In the genomic region with DNA sequence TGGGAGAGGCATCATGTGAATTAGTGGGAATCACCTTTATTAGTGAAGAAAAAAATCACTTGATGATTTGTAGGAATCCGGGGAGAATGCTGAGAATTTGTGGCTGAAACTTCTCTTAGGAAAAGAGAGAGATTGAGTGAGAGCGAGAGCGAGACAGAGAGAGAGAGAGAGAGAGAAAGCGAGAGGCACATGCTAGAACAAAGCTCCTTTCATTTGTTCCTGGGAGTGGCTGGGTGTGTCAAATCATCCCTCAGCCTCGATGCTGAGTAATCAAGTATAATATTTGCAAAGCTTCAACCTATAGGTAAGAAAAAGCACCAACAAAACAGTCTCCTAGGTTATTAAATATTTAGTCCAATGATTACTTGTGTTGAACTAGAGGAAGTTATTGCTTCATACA, we compare ENCODE assay signal across 24 cellular contexts. TPM values are rescaled to one million over a fixed set of nuclear protein-coding genes. Genes with fewer than 3 reads are reported as not detected.
A peak's percentile ranks its signal among the peaks of the same experiment; 100 is the strongest.
DNase-seq lines count a peak whose midpoint lies in the region; ATAC-seq, FAIRE-seq and TF ChIP-seq lines count a peak whose summit lies in the region.
"Had no signal": no experiment of that assay in that cellular context is flagged by ENCODE, and none has a peak within 500 bp of the region (broad histone marks: within the 10 kb centered on the region; RNA-seq: fewer than 3 reads in every experiment).

No MANE protein-coding gene starts in this region.

- intact Hi-C loops in HCT116 (cut with micrococcal nuclease): no loop called here

- no peaks in the 10 kb centered on the region for H3K9me2 ChIP-seq in HCT116 (ENCODE audit: insufficient read depth)

- no TSS peak for BruUV-seq in HCT116 (replicated peaks; lab: Mats Ljungman, UMichigan)

- WGBS in small intestine, 3 donors: 4 to 45% (median 30%) methylated on average over 5 of the region's 5 CpGs

- FAIRE-seq in small intestine (lab: Jason Lieb, UNC): no peak
- FAIRE-seq: GM18507, RCC 7860 had no signal

- H3K9me3 ChIP-seq in HCT116 (ENCODE audit: control insufficient read depth in 1 of 2, insufficient read depth in 1 of 2, low read depth in 1 of 2, low read length in 2 of 2) (no peaks in the 10 kb centered on the region), Peyer's patch (no peaks in the 10 kb centered on the region), small intestine (ENCODE audit: control insufficient read depth, low read depth) (no peaks in the 10 kb centered on the region)
- H3K9me3 ChIP-seq: lower lobe of right lung had no signal

- no peak overlapping the region for H3K4me3 Mint-ChIP-seq in activated T-cell treated with anti-CD3 and anti-CD28 coated beads, Interleukin-2, amount 50 U/mL, for 24 hours
- no peak overlapping the region for H3K4me3 Mint-ChIP-seq in WTC11
- H3K4me3 Mint-ChIP-seq: naive thymus-derived CD4-positive, alpha-beta T cell; stimulated activated naive B cell treated with anti-CD40 and anti-IgM and Interleukin-4, amounts not matched to agents 10 μg/mL and 1 μg/mL and 100 μg/mL, for 72 hours; T-cell had no signal

- H3K27me3 Mint-ChIP-seq in activated T-cell treated with anti-CD3 and anti-CD28 coated beads, Interleukin-2, amount 50 U/mL, for 24 hours: peaks cover 10% of the 10 kb centered on the region
- no peaks in the 10 kb centered on the region for H3K27me3 Mint-ChIP-seq in WTC11 (ENCODE audit: low read depth)

- no peaks in the 10 kb centered on the region for H4K20me1 ChIP-seq in HCT116 (ENCODE audit: insufficient read depth)

- no peaks in the 10 kb centered on the region; the same call in 1 of the 2 replicates for H3K79me2 ChIP-seq in HCT116 (ENCODE audit: insufficient read depth, low read length)

- no peak for TF ChIP-seq CTCF in HCT116 (IDR thresholded peaks at IDR 0.05 in 2 of 3, conservative IDR thresholded peaks at IDR 0.05 in 1 of 3; ENCODE audit: borderline replicate concordance in 1 of 3, insufficient read depth in 1 of 3, low read depth in 2 of 3, low read length in 2 of 3)
- no peak for TF ChIP-seq CTCF in Peyer's patch (IDR thresholded peaks at IDR 0.05)
- TF ChIP-seq CTCF in foreskin keratinocyte (conservative IDR thresholded peaks at IDR 0.05): no peak
- no peak for TF ChIP-seq CTCF in WTC11 (IDR thresholded peaks at IDR 0.05)

- H3K36me3 ChIP-seq in HCT116 (ENCODE audit: control insufficient read depth in 1 of 2, insufficient read depth in 2 of 2, low read length in 2 of 2) (no peaks in the 10 kb centered on the region), Peyer's patch (no peaks in the 10 kb centered on the region), small intestine (ENCODE audit: control insufficient read depth in 2 of 2, insufficient read depth in 2 of 2, low read length in 2 of 2) (no peaks in the 10 kb centered on the region)
- H3K36me3 ChIP-seq: lower lobe of right lung had no signal

- peak overlapping the region; percentile 61 for H3K4me2 ChIP-seq in HCT116 (ENCODE audit: low read length)

- CTCF ChIA-PET in HCT116 (lab: Charles Lee) (interaction anchor here (1.9 kb wide), 1 partner anchor 34 kb away, joined by 4 read pairs; no protein-coding TSS in a partner anchor), WTC11 (lab: Charles Lee) (interaction anchor here (1.0 to 1.8 kb wide), 2 partner anchors 17 to 39 kb away, joined by 3 to 7 read pairs; no protein-coding TSS in a partner anchor)

- H3K36me3 Mint-ChIP-seq in activated T-cell treated with anti-CD3 and anti-CD28 coated beads, Interleukin-2, amount 50 U/mL, for 24 hours (ENCODE audit: low read depth): no peaks in the 10 kb centered on the region
- H3K36me3 Mint-ChIP-seq in WTC11: no peaks in the 10 kb centered on the region
- H3K36me3 Mint-ChIP-seq: naive thymus-derived CD4-positive, alpha-beta T cell; stimulated activated naive B cell treated with anti-CD40 and anti-IgM and Interleukin-4, amounts not matched to agents 10 μg/mL and 1 μg/mL and 100 μg/mL, for 72 hours; T-cell had no signal

- peak overlapping the region in 1 of 2 experiments; percentile 28; a peak in 2 of 4 replicates for H3K4me3 ChIP-seq in HCT116 (replicated peaks in 1 of 2; ENCODE audit: low read depth in 1 of 2, low read length in 2 of 2)
- no peak overlapping the region for H3K4me3 ChIP-seq in Peyer's patch
- H3K4me3 ChIP-seq in small intestine (ENCODE audit: low read depth in 1 of 2, low read length in 2 of 2): no peak overlapping the region
- H3K4me3 ChIP-seq: lower lobe of right lung had no signal

- RAD21 ChIA-PET in HCT116 (lab: Charles Lee; ENCODE audit: low non-redundant PET in 1 of 2, low total read pairs in 2 of 2, uncharacterized antibody in 2 of 2, unreplicated experiment in 2 of 2): interaction anchor here in 1 of 2 experiments (0.7 kb wide), 1 partner anchor 17 kb away, joined by 5 read pairs; no protein-coding TSS in a partner anchor

- no peaks in the 10 kb centered on the region for H3K9me3 Mint-ChIP-seq in activated T-cell treated with anti-CD3 and anti-CD28 coated beads, Interleukin-2, amount 50 U/mL, for 24 hours
- no peaks in the 10 kb centered on the region for H3K9me3 Mint-ChIP-seq in WTC11
- H3K9me3 Mint-ChIP-seq: stimulated activated naive B cell treated with anti-CD40 and anti-IgM and Interleukin-4, amounts not matched to agents 10 μg/mL and 1 μg/mL and 100 μg/mL, for 72 hours; T-cell had no signal

- H2AFZ ChIP-seq in HCT116 (ENCODE audit: low read depth, low read length, poor library complexity, severe bottlenecking): peak overlapping the region; percentile 96

- POLR2A ChIA-PET in HCT116 (lab: Charles Lee): no interaction called here
- POLR2A ChIA-PET in WTC11 (lab: Charles Lee): no interaction called here

- H3K27ac Mint-ChIP-seq in activated T-cell treated with anti-CD3 and anti-CD28 coated beads, Interleukin-2, amount 50 U/mL, for 24 hours: no peak overlapping the region
- no peak overlapping the region for H3K27ac Mint-ChIP-seq in WTC11
- H3K27ac Mint-ChIP-seq: naive thymus-derived CD4-positive, alpha-beta T cell; stimulated activated naive B cell treated with anti-CD40 and anti-IgM and Interleukin-4, amounts not matched to agents 10 μg/mL and 1 μg/mL and 100 μg/mL, for 72 hours; T-cell had no signal

- DNase-seq in HCT116 (ENCODE audit: low read depth, low spot score) (peak; percentile 62), Peyer's patch (peak in 1 of 3 donors; percentile 64), foreskin keratinocyte (peak; percentile 99), small intestine (peak; percentile 88), WTC11 (ENCODE audit: low spot score) (no peak), NCI-H345 (lab: John Stamatoyannopoulos, UW) (no peak), NCI-H446 (lab: John Stamatoyannopoulos, UW) (no peak)
- DNase-seq in activated T-cell treated with anti-CD3 and anti-CD28 coated beads, Interleukin-2, amount 50 U/mL, for 24 hours: no peak
- DNase-seq: activated CD4-positive, alpha-beta T cell treated with anti-CD3 and anti-CD28 coated beads, Interleukin-2, amount 50 U/mL, for 48 hours; amygdala; COR-L47; effector CD8-positive, alpha-beta T cell; EL; lower lobe of right lung; naive thymus-derived CD4-positive, alpha-beta T cell; NCI-H1436; NCI-H82; right cardiac atrium; stimulated activated naive B cell treated with anti-CD40 and anti-IgM and Interleukin-4, amounts not matched to agents 10 μg/mL and 1 μg/mL and 100 μg/mL, for 72 hours; T-cell had no signal

- no peak for TF ChIP-seq RAD21 in HCT116 (IDR thresholded peaks at IDR 0.05; ENCODE audit: low read depth)

- no peaks in the 10 kb centered on the region for H3K4me1 Mint-ChIP-seq in activated T-cell treated with anti-CD3 and anti-CD28 coated beads, Interleukin-2, amount 50 U/mL, for 24 hours (ENCODE audit: low read depth)
- peaks cover 5% of the 10 kb centered on the region for H3K4me1 Mint-ChIP-seq in WTC11
- H3K4me1 Mint-ChIP-seq: naive thymus-derived CD4-positive, alpha-beta T cell; stimulated activated naive B cell treated with anti-CD40 and anti-IgM and Interleukin-4, amounts not matched to agents 10 μg/mL and 1 μg/mL and 100 μg/mL, for 72 hours; T-cell had no signal

- peaks cover 12 to 33% of the 10 kb centered on the region in 2 experiments for H3K4me1 ChIP-seq in HCT116 (ENCODE audit: control insufficient read depth in 1 of 2, insufficient read depth in 2 of 2, low read length in 2 of 2)
- H3K4me1 ChIP-seq in Peyer's patch: no peaks in the 10 kb centered on the region
- H3K4me1 ChIP-seq in foreskin keratinocyte: peaks cover 34% of the 10 kb centered on the region
- no peaks in the 10 kb centered on the region for H3K4me1 ChIP-seq in small intestine (ENCODE audit: control insufficient read depth in 2 of 2, insufficient read depth in 1 of 2, low read depth in 1 of 2, low read length in 1 of 2)
- H3K4me1 ChIP-seq: lower lobe of right lung had no signal

- H3K27me3 ChIP-seq in HCT116 (ENCODE audit: insufficient read depth, low read length): no peaks in the 10 kb centered on the region
- no peaks in the 10 kb centered on the region for H3K27me3 ChIP-seq in Peyer's patch
- no peaks in the 10 kb centered on the region for H3K27me3 ChIP-seq in foreskin keratinocyte
- no peaks in the 10 kb centered on the region for H3K27me3 ChIP-seq in small intestine (ENCODE audit: control insufficient read depth in 2 of 2, insufficient read depth in 2 of 2, low read length in 2 of 2)

- no peak overlapping the region for H3K27ac ChIP-seq in HCT116 (ENCODE audit: low read depth, low read length)
- peak overlapping the region in 3 of 4 donors; percentile 2 to 68 (median 30) for H3K27ac ChIP-seq in Peyer's patch
- peak overlapping the region; percentile 99 for H3K27ac ChIP-seq in foreskin keratinocyte
- H3K27ac ChIP-seq in small intestine (ENCODE audit: low read depth in 1 of 2, low read length in 1 of 2): no peak overlapping the region
- H3K27ac ChIP-seq: lower lobe of right lung had no signal

- ATAC-seq in HCT116: peak; percentile 53
- peak; percentile 78 for ATAC-seq in foreskin keratinocyte
- no peak for ATAC-seq in WTC11
- ATAC-seq: lower lobe of right lung; naive thymus-derived CD4-positive, alpha-beta T cell; right cardiac atrium; stimulated activated naive B cell treated with anti-CD40 and anti-IgM and Interleukin-4, amounts not matched to agents 10 μg/mL and 1 μg/mL and 100 μg/mL, for 72 hours; T-cell had no signal

- TF ChIP-seq POLR2A in HCT116 (IDR thresholded peaks at IDR 0.05; ENCODE audit: borderline replicate concordance, extremely low read depth, insufficient read depth, insufficient read length) (no peak), Peyer's patch (IDR thresholded peaks at IDR 0.05) (no peak)

- peak overlapping the region; percentile 48 for H3K9ac ChIP-seq in HCT116 (ENCODE audit: low read length)

TF ChIP-seq in WTC11, 78 proteins besides CTCF, POLR2A, EP300 and RAD21 (continues in another document):
- TF ChIP-seq FOXK1 (CRISPR knock-in tag; IDR thresholded peaks at IDR 0.05): no peak

RNA-seq across cellular contexts. Expression of a gene that starts 4.4 kb away (rescaled TPM):
- total RNA-seq in HCT116 (2021; ENCODE audit: unreplicated experiment) (19.5 TPM), Peyer's patch (10 to 100 TPM in 2 of 4 donors, 1 to 10 TPM in 2; 5.2 to 26.1 (median 14.7) TPM), foreskin keratinocyte (282 and 314 TPM in 2 replicates), WTC11 (2021) (0.17 to 0.25 TPM (median 0.18 TPM) in 3 replicates)
- 11.5 and 13.9 TPM in 2 replicates for polyA plus RNA-seq in HCT116 (2012)
- polyA plus RNA-seq in foreskin keratinocyte (157 and 172 TPM in 2 replicates), small intestine (10 to 100 TPM in 2 of 3 donors, 1 to 10 TPM in 1; 3.5 to 13.2 (median 10.1) TPM)
- total RNA-seq: fibroblast of lung; lower lobe of right lung; naive thymus-derived CD4-positive, alpha-beta T cell; osteoblast; right cardiac atrium; T-cell had no signal
- polyA plus RNA-seq: naive thymus-derived CD4-positive, alpha-beta T cell; right cardiac atrium had no signal

RNA-seq across cellular contexts. Expression of a gene that starts 50.1 kb away (rescaled TPM):
- total RNA-seq in HCT116 (2021; ENCODE audit: unreplicated experiment) (68.3 TPM), Peyer's patch (10 to 100 TPM; 34.7 to 68.7 (median 47.0) TPM), foreskin keratinocyte (65.8 and 67.5 TPM in 2 replicates), WTC11 (2021) (37.8 to 44.1 TPM (median 42.8 TPM) in 3 replicates)
- polyA plus RNA-seq in HCT116 (2012): 18.9 and 21.1 TPM in 2 replicates
- polyA plus RNA-seq in foreskin keratinocyte (20.9 and 23.4 TPM in 2 replicates), small intestine (10 to 100 TPM; 27.2 to 34.6 (median 32.9) TPM)

Comparison
In these comparisons a context has a peak if more than half of its experiments do, and no peak if none do; other contexts are left out.
1. DNase-seq: peak in HCT116 (single experiment), foreskin keratinocyte (2 of 2) and small intestine (single experiment); none in activated T-cell treated with anti-CD3 and anti-CD28 coated beads, Interleukin-2, amount 50 U/mL, for 24 hours (single experiment), WTC11 (single experiment), NCI-H345 (single experiment) and NCI-H446 (0 of 2).
2. H3K27ac ChIP-seq: peak in Peyer's patch (3 of 4) and foreskin keratinocyte (single experiment); none in HCT116 (single experiment) and small intestine (0 of 2).
3. RNA of a gene that starts 4.4 kb away (total RNA-seq): 282 to 314 TPM in foreskin keratinocyte; 5.2 to 26.1 TPM in Peyer's patch, 19.5 TPM in HCT116 (single experiment) and 0.17 to 0.25 TPM in WTC11; every median in the first group is over 10 times any median in the second.